Comparison of ENCODE assay signal across 8 cellular contexts in genomic region chr11:12673601-12673923, GRCh38. TPM values are rescaled to one million over a fixed set of nuclear protein-coding genes. Genes with fewer than 3 reads are reported as not detected.
DNase-seq lines count a peak whose midpoint lies in the region; ATAC-seq, FAIRE-seq and TF ChIP-seq lines count a peak whose summit lies in the region.

No MANE protein-coding gene starts in this region.

- POLR2A ChIA-PET in naive thymus-derived CD8-positive, alpha-beta T cell (lab: Charles Lee): no interaction called here

- no peaks in the 10 kb centered on the region for H3K36me3 Mint-ChIP-seq in chondrocyte (ENCODE audit: low read depth)
- H3K36me3 Mint-ChIP-seq in naive thymus-derived CD8-positive, alpha-beta T cell: peaks cover 0 to 18% (median 2%) of the 10 kb centered on the region in 3 donors

- peak overlapping the region; percentile 82 for H3K9ac ChIP-seq in ES-I3 (ENCODE audit: low read depth, low read length)

- no peaks in the 10 kb centered on the region for H3K27me3 Mint-ChIP-seq in chondrocyte (ENCODE audit: low read depth)
- peaks cover 49 to 85% (median 67%) of the 10 kb centered on the region in 5 donors for H3K27me3 Mint-ChIP-seq in naive thymus-derived CD8-positive, alpha-beta T cell

- H3K27ac Mint-ChIP-seq in chondrocyte (ENCODE audit: unreplicated experiment): peak overlapping the region; percentile 92
- peak overlapping the region in 3 of 10 donors; percentile 19 to 66 (median 56) for H3K27ac Mint-ChIP-seq in naive thymus-derived CD8-positive, alpha-beta T cell

- peak; percentile 27 for TF ChIP-seq CTCF in chondrocyte (IDR thresholded peaks at IDR 0.05)

- peaks cover 13% of the 10 kb centered on the region for H3K4me1 ChIP-seq in ES-I3 (ENCODE audit: insufficient read depth, low read length)

- peak; percentile 22 for ATAC-seq in HG03378 (IDR thresholded peaks at IDR 0.05; ENCODE audit: unreplicated experiment)
- peak in 1 of 2 donors; percentile 33 for ATAC-seq in naive thymus-derived CD8-positive, alpha-beta T cell
- no peak for ATAC-seq in GM18907 (IDR thresholded peaks at IDR 0.05; ENCODE audit: unreplicated experiment)

- peak overlapping the region; percentile 81 for H3K4me3 Mint-ChIP-seq in chondrocyte (ENCODE audit: unreplicated experiment)
- H3K4me3 Mint-ChIP-seq in naive thymus-derived CD8-positive, alpha-beta T cell: peak overlapping the region; percentile 70 to 86 (median 83)

- no peaks in the 10 kb centered on the region for H3K36me3 ChIP-seq in ES-I3 (ENCODE audit: insufficient read depth, low read length)

- DNase-seq in chondrocyte (ENCODE audit: low spot score): no peak
- DNase-seq in naive thymus-derived CD8-positive, alpha-beta T cell: no peak
- no peak for DNase-seq in GM12891 (ENCODE audit: insufficient read length, low spot score)
- DNase-seq in 8988T: no peak
- DNase-seq in GF-D8 (lab: John Stamatoyannopoulos, UW): no peak

- FAIRE-seq in GM12891 (lab: Jason Lieb, UNC): no peak

- no peak for TF ChIP-seq POLR2A in GM12891 (IDR thresholded peaks at IDR 0.05; ENCODE audit: low read depth, low read length)

- no peaks in the 10 kb centered on the region for H3K9me3 Mint-ChIP-seq in chondrocyte (ENCODE audit: low read depth)
- peaks cover 0 to 22% (median 13%) of the 10 kb centered on the region in 9 donors for H3K9me3 Mint-ChIP-seq in naive thymus-derived CD8-positive, alpha-beta T cell

- H3K4me1 Mint-ChIP-seq in chondrocyte (ENCODE audit: low read depth): peaks cover 34% of the 10 kb centered on the region
- peaks cover 2 to 13% (median 6%) of the 10 kb centered on the region in 4 donors for H3K4me1 Mint-ChIP-seq in naive thymus-derived CD8-positive, alpha-beta T cell

- no peaks in the 10 kb centered on the region for H3K9me3 ChIP-seq in ES-I3 (ENCODE audit: control insufficient read depth, insufficient read depth, low read length)

TF ChIP-seq in GM12891, 5 proteins besides CTCF, POLR2A, EP300 and RAD21:
- TF ChIP-seq PAX5 (IDR thresholded peaks at IDR 0.05; ENCODE audit: insufficient read depth, low read length, severe bottlenecking): no peak
- TF ChIP-seq POU2F2 (IDR thresholded peaks at IDR 0.05; ENCODE audit: low read depth, low read length): no peak
- no peak for TF ChIP-seq POLR2AphosphoS5 (IDR thresholded peaks at IDR 0.05; ENCODE audit: low read depth, low read length)
- TF ChIP-seq TAF1 (IDR thresholded peaks at IDR 0.05; ENCODE audit: low read depth, low read length): no peak
TF ChIP-seq in GM12891: peak in this region for 0.

RNA-seq across cellular contexts. Expression of gene TEAD1, which starts 0.7 kb away (rescaled TPM):
- total RNA-seq in chondrocyte: 128 to 137 TPM (median 135 TPM) in 3 replicates
- not detected for total RNA-seq in naive thymus-derived CD8-positive, alpha-beta T cell
- not detected for polyA plus RNA-seq in naive thymus-derived CD8-positive, alpha-beta T cell
- 0.06 TPM for polyA plus RNA-seq in GM12891 (2012; ENCODE audit: low read depth, missing spikeins)

Comparison
In these comparisons a context has a peak if more than half of its experiments do, and no peak if none do; other contexts are left out.
1. RNA of gene TEAD1, which starts 0.7 kb away (total RNA-seq): 128 to 137 TPM in chondrocyte; not detected in naive thymus-derived CD8-positive, alpha-beta T cell; every median in the first group is over 100 times any median in the second.